ENCODE assay signal across 8 cellular contexts in the genomic region with DNA sequence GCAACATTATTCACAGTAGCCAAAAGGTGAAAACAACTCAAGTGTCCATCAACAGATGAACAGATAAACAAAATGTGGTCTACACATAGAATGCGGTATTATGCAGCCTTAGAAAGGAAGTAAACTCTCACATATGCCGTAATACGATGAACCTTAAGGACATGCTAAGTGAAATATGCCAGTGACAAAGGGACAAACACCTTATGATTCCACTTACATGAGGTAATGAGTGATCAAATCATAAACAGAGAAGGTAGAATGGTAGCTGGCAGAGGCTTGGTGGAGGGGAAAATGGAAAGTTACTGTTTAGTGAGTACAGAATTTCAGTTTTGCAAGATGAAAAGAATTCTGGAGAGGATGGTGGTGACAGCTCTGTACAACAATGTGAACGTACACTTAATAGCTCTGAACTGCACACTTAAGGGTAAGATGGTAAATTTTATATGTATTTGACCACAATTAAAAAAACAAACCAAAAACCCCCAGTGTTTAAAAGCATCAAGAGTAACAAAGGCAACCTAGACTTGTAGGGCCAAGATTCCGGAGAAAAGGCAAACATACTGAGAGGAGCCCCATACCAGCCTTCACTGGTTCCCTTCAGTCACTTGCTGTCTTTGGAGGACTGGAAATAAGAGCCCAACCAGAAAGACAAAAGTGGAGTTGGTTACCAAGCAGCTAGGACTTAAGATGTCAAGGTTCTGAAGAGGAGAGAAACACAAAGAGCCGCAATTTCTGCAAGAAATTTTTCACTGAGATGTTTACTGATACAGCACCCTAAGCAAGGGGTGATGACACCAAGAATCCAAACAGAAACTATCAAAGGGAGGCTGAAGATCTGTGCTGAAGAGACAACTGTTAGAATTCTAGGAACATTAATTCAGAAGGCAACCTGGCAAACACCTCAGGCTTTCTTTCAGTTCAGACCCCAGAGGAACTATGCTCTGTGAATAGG.
DNase-seq lines count a peak whose midpoint lies in the region; ATAC-seq and TF ChIP-seq lines count a peak whose summit lies in the region.

No MANE protein-coding gene starts in this region.

- H3K4me1 ChIP-seq in HUES6 (ENCODE audit: control insufficient read depth, insufficient read depth, low read length) (peaks cover 14% of the 10 kb centered on the region; the same call in 1 of the 2 replicates), esophagus muscularis mucosa (peaks cover 44 to 85% (median 85%) of the 10 kb centered on the region in 4 donors)

- no peak overlapping the region for H3K9ac ChIP-seq in HUES6 (ENCODE audit: low read length)

- intact Hi-C loops in head of caudate nucleus (cut with DNase I) = no loop called here
- intact Hi-C loops in esophagus muscularis mucosa (cut with DNase I) = loop anchor here (10.0 kb wide), 1 partner anchor 61 kb away; a partner anchor contains a TSS

- no peak for ATAC-seq in GM21381 (IDR thresholded peaks at IDR 0.05; ENCODE audit: unreplicated experiment)

- H3K4me3 ChIP-seq in HUES6 (ENCODE audit: low read depth, low read length) (no peak overlapping the region), choroid plexus epithelial cell (ENCODE audit: low read depth, low read length) (no peak overlapping the region), esophagus muscularis mucosa (no peak overlapping the region)

- peak overlapping the region; percentile 44 for H3K4me3 Mint-ChIP-seq in activated naive CD4-positive, alpha-beta T cell treated with anti-CD3 and anti-CD28 coated beads, Interleukin-2, amount 50 U/mL, for 24 hours
- no peak overlapping the region for H3K4me3 Mint-ChIP-seq in type B pancreatic cell

- H3K27me3 ChIP-seq in HUES6 (ENCODE audit: control insufficient read depth, insufficient read depth, low read length) (no peaks in the 10 kb centered on the region), esophagus muscularis mucosa (no peaks in the 10 kb centered on the region)

- no peaks in the 10 kb centered on the region for H3K27me3 Mint-ChIP-seq in activated naive CD4-positive, alpha-beta T cell treated with anti-CD3 and anti-CD28 coated beads, Interleukin-2, amount 50 U/mL, for 24 hours
- no peaks in the 10 kb centered on the region for H3K27me3 Mint-ChIP-seq in type B pancreatic cell

- H3K27ac ChIP-seq in HUES6 (ENCODE audit: low read depth, low read length) (0 out of 2 replicates have a peak overlapping the region, but pooled peaks have one; percentile 28), esophagus muscularis mucosa (replicated peaks in 1 of 4) (no peak overlapping the region)

- TF ChIP-seq CTCF in choroid plexus epithelial cell (conservative IDR thresholded peaks at IDR 0.05; ENCODE audit: low read depth, low read length) (no peak), type B pancreatic cell (conservative IDR thresholded peaks at IDR 0.05) (no peak), esophagus muscularis mucosa (IDR thresholded peaks at IDR 0.05) (no peak)

- H3K36me3 Mint-ChIP-seq in activated naive CD4-positive, alpha-beta T cell treated with anti-CD3 and anti-CD28 coated beads, Interleukin-2, amount 50 U/mL, for 24 hours = peaks cover 6% of the 10 kb centered on the region
- H3K36me3 Mint-ChIP-seq in type B pancreatic cell = peaks cover 26% of the 10 kb centered on the region

- TF ChIP-seq EP300 in esophagus muscularis mucosa (IDR thresholded peaks at IDR 0.05) = no peak

- H3K4me1 Mint-ChIP-seq in activated naive CD4-positive, alpha-beta T cell treated with anti-CD3 and anti-CD28 coated beads, Interleukin-2, amount 50 U/mL, for 24 hours = peaks cover 85% of the 10 kb centered on the region
- H3K4me1 Mint-ChIP-seq in type B pancreatic cell (ENCODE audit: unreplicated experiment) = peaks cover 39% of the 10 kb centered on the region

- H3K36me3 ChIP-seq in HUES6 (ENCODE audit: control insufficient read depth, insufficient read depth, low read length) (peaks cover 7% of the 10 kb centered on the region; the same call in 1 of the 2 replicates), esophagus muscularis mucosa (no peaks in the 10 kb centered on the region)

- no peaks in the 10 kb centered on the region for H3K9me3 Mint-ChIP-seq in activated naive CD4-positive, alpha-beta T cell treated with anti-CD3 and anti-CD28 coated beads, Interleukin-2, amount 50 U/mL, for 24 hours
- H3K9me3 Mint-ChIP-seq in type B pancreatic cell = no peaks in the 10 kb centered on the region

- WGBS in esophagus muscularis mucosa = 76% methylated on average over 6 of the region's 6 CpGs

- H3K9me3 ChIP-seq in HUES6 (ENCODE audit: control insufficient read depth, insufficient read depth, low read depth, low read length) (no peaks in the 10 kb centered on the region), esophagus muscularis mucosa (no peaks in the 10 kb centered on the region)

- no peak for DNase-seq in activated naive CD4-positive, alpha-beta T cell treated with Interleukin-2 at 50 U/mL for 16 hours
- DNase-seq in choroid plexus epithelial cell (ENCODE audit: low read depth) (peak; percentile 67), type B pancreatic cell (ENCODE audit: extremely low spot score, unreplicated experiment) (no peak), head of caudate nucleus (no peak), esophagus muscularis mucosa (ENCODE audit: extremely low spot score) (no peak)

- no peak for TF ChIP-seq POLR2A in esophagus muscularis mucosa (IDR thresholded peaks at IDR 0.05; ENCODE audit: low read depth)

- H3K27ac Mint-ChIP-seq in activated naive CD4-positive, alpha-beta T cell treated with anti-CD3 and anti-CD28 coated beads, Interleukin-2, amount 50 U/mL, for 24 hours = peak overlapping the region; percentile 37
- H3K27ac Mint-ChIP-seq in type B pancreatic cell = peak overlapping the region; percentile 3
